Comparison of ENCODE assay signal across 1 cellular context in the genomic region with DNA sequence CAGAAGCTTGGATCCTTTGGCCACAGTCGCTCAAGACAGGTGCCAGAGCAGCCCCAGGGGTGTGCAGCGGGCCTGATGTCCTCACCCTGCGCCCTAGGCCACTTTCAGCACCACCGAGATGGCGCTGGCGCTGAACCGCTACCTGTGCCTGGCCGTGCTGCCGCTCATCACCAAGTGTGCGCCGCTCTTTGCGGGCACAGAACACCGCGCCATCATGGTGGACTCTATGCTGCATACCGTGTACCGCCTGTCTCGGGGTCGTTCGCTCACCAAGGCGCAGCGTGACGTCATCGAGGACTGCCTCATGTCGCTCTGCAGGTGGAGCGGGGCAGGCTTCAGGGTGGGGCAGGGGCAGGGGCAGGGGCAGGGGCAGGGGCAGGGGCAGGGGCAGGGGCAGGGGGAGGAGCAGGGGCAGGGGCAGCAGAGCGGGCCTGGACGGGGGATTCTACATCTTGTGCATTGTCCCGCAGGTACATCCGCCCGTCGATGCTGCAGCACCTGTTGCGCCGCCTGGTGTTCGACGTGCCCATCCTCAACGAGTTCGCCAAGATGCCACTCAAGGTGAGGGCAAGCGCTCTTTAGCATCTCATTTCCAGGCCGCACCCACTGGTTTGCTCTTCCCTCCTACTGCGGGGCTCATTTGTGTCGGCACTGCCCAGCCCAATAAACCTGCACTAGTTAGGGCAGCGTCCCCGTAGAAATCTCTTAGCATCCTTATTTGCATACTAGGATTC.
TF ChIP-seq lines count a peak whose summit lies in the region.

No MANE protein-coding gene starts in this region.

TF ChIP-seq in HepG2, 621 proteins besides CTCF, POLR2A, EP300 and RAD21 (continued from another document):
- TF ChIP-seq, protein P1, sequence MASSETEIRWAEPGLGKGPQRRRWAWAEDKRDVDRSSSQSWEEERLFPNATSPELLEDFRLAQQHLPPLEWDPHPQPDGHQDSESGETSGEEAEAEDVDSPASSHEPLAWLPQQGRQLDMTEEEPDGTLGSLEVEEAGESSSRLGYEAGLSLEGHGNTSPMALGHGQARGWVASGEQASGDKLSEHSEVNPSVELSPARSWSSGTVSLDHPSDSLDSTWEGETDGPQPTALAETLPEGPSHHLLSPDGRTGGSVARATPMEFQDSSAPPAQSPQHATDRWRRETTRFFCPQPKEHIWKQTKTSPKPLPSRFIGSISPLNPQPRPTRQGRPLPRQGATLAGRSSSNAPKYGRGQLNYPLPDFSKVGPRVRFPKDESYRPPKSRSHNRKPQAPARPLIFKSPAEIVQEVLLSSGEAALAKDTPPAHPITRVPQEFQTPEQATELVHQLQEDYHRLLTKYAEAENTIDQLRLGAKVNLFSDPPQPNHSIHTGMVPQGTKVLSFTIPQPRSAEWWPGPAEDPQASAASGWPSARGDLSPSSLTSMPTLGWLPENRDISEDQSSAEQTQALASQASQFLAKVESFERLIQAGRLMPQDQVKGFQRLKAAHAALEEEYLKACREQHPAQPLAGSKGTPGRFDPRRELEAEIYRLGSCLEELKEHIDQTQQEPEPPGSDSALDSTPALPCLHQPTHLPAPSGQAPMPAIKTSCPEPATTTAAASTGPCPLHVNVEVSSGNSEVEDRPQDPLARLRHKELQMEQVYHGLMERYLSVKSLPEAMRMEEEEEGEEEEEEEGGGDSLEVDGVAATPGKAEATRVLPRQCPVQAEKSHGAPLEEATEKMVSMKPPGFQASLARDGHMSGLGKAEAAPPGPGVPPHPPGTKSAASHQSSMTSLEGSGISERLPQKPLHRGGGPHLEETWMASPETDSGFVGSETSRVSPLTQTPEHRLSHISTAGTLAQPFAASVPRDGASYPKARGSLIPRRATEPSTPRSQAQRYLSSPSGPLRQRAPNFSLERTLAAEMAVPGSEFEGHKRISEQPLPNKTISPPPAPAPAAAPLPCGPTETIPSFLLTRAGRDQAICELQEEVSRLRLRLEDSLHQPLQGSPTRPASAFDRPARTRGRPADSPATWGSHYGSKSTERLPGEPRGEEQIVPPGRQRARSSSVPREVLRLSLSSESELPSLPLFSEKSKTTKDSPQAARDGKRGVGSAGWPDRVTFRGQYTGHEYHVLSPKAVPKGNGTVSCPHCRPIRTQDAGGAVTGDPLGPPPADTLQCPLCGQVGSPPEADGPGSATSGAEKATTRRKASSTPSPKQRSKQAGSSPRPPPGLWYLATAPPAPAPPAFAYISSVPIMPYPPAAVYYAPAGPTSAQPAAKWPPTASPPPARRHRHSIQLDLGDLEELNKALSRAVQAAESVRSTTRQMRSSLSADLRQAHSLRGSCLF (CRISPR knock-in tag; IDR thresholded peaks at IDR 0.05; ENCODE audit: borderline replicate concordance), result no peak
- peak; percentile 90 for TF ChIP-seq CREB1 (IDR thresholded peaks at IDR 0.05)
- no peak for TF ChIP-seq CREB1 (CRISPR knock-in tag; IDR thresholded peaks at IDR 0.05)
- TF ChIP-seq ATF7 (IDR thresholded peaks at IDR 0.05), result peak; percentile 69
- TF ChIP-seq ATF7 (CRISPR knock-in tag; IDR thresholded peaks at IDR 0.05), result no peak
